ENCODE assay signal across 25 cellular contexts in the genomic region with DNA sequence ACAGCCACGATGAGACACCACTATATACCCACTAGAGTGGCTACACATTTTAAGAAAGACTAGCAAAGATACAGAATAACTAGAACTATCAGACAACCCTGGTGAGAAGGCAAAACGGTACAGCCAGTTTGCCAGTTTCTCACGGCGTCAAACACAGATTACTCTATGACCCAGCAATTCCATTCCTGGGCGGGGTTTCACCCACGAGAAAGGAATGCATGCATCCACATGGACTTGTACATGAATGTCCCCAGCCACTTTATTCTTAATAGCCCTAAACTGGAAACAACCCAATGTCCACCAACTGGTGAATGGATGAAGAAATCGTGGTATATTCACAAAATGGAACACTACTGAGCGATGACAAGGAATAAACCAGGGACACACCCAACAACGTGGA.
A peak's percentile ranks its signal among the peaks of the same experiment; 100 is the strongest.
DNase-seq lines count a peak whose midpoint lies in the region; ATAC-seq, FAIRE-seq and TF ChIP-seq lines count a peak whose summit lies in the region.
"Had no signal": no experiment of that assay in that cellular context is flagged by ENCODE, and none has a peak within 500 bp of the region (broad histone marks: within the 10 kb centered on the region; RNA-seq: fewer than 3 reads in every experiment).

No MANE protein-coding gene starts in this region.

- TF ChIP-seq POLR2A in Peyer's patch (IDR thresholded peaks at IDR 0.05) = no peak

- peak overlapping the region; percentile 30 for H3K27ac Mint-ChIP-seq in nephron progenitor cell
- H3K27ac Mint-ChIP-seq: activated CD8-positive, alpha-beta T cell treated with anti-CD3 and anti-CD28 coated beads, Interleukin-2, amount 10 ng/mL, durations not matched to agents 7 days and 5 days; activated naive CD8-positive, alpha-beta T cell; activated T-cell treated with anti-CD3 and anti-CD28 coated beads, Interleukin-2, amount 50 U/mL, for 72 hours; CD14-positive monocyte; WTC11 had no signal

- no peaks in the 10 kb centered on the region for H3K4me1 Mint-ChIP-seq in nephron progenitor cell
- H3K4me1 Mint-ChIP-seq: CD14-positive monocyte, WTC11 had no signal

- no peak overlapping the region for H3K27ac ChIP-seq in Peyer's patch
- H3K27ac ChIP-seq: A549, cardiac muscle cell, esophagus muscularis mucosa, heart right ventricle had no signal

- H3K36me3 ChIP-seq in bronchial epithelial cell (ENCODE audit: control insufficient read depth, insufficient read depth, low read length) (peaks cover 3% of the 10 kb centered on the region), Peyer's patch (no peaks in the 10 kb centered on the region)

- H3K4me1 ChIP-seq in Peyer's patch = no peaks in the 10 kb centered on the region
- H3K4me1 ChIP-seq: esophagus muscularis mucosa, heart right ventricle had no signal

- H3K27me3 ChIP-seq in bronchial epithelial cell (ENCODE audit: control insufficient read depth, insufficient read depth, low read length) = no peaks in the 10 kb centered on the region
- H3K27me3 ChIP-seq in Peyer's patch = no peaks in the 10 kb centered on the region
- H3K27me3 ChIP-seq: cardiac muscle cell, esophagus muscularis mucosa, heart right ventricle had no signal

- H3K9me3 Mint-ChIP-seq in nephron progenitor cell = peaks cover 8% of the 10 kb centered on the region
- H3K9me3 Mint-ChIP-seq: activated T-cell treated with anti-CD3 and anti-CD28 coated beads, Interleukin-2, amount 50 U/mL, for 72 hours had no signal

- DNase-seq in AG10803 (ENCODE audit: low read depth) (peak; percentile 31), LHCN-M2 (ENCODE audit: low read depth) (peak; percentile 8), bronchial epithelial cell (ENCODE audit: low read depth) (peak; percentile 52), nephron progenitor cell (no peak), Peyer's patch (no peak), SK-N-DZ (ENCODE audit: low spot score) (no peak)
- DNase-seq in stimulated activated CD4-positive, alpha-beta T cell treated with anti-CD3 and anti-CD28 coated beads, Interleukin-15, amount 100 ng/mL, for 24 hours = no peak
- DNase-seq: activated CD8-positive, alpha-beta T cell treated with anti-CD3 and anti-CD28 coated beads, Interleukin-2, amount 10 ng/mL, durations not matched to agents 7 days and 5 days; activated T-cell treated with anti-CD3 and anti-CD28 coated beads, Interleukin-2, amount 50 U/mL, for 72 hours; DMS53; heart right ventricle; IMR-90; midbrain; MV-4-11; NCI-H1930; NCI-H510A; SHP77 treated with DMSO at 0.1 percent for 48 hours had no signal

- H3K4me3 Mint-ChIP-seq in nephron progenitor cell = no peak overlapping the region
- H3K4me3 Mint-ChIP-seq: activated CD8-positive, alpha-beta T cell treated with anti-CD3 and anti-CD28 coated beads, Interleukin-2, amount 10 ng/mL, durations not matched to agents 7 days and 5 days; activated naive CD8-positive, alpha-beta T cell; activated T-cell treated with anti-CD3 and anti-CD28 coated beads, Interleukin-2, amount 50 U/mL, for 72 hours; CD14-positive monocyte; WTC11 had no signal

- TF ChIP-seq CTCF in AG10803 (conservative IDR thresholded peaks at IDR 0.05; ENCODE audit: low read length) = no peak
- TF ChIP-seq CTCF in bronchial epithelial cell (IDR thresholded peaks at IDR 0.05; ENCODE audit: insufficient read depth, low read length, severe bottlenecking) = no peak
- TF ChIP-seq CTCF in nephron progenitor cell (IDR thresholded peaks at IDR 0.05) = no peak
- no peak for TF ChIP-seq CTCF in Peyer's patch (IDR thresholded peaks at IDR 0.05)

- H3K9me3 ChIP-seq in Peyer's patch = no peaks in the 10 kb centered on the region
- H3K9me3 ChIP-seq: A549, esophagus muscularis mucosa, heart right ventricle had no signal

- no peak overlapping the region for H3K4me3 ChIP-seq in AG10803 (ENCODE audit: low read length)
- H3K4me3 ChIP-seq in bronchial epithelial cell (ENCODE audit: low read depth, low read length) = no peak overlapping the region
- H3K4me3 ChIP-seq in Peyer's patch = no peak overlapping the region
- H3K4me3 ChIP-seq: A549, cardiac muscle cell, esophagus muscularis mucosa, heart right ventricle had no signal

- no peak for ATAC-seq in HG02571 (IDR thresholded peaks at IDR 0.05; ENCODE audit: unreplicated experiment)
- ATAC-seq: activated CD8-positive, alpha-beta T cell treated with anti-CD3 and anti-CD28 coated beads, Interleukin-2, amount 10 ng/mL, durations not matched to agents 7 days and 5 days; activated T-cell treated with anti-CD3 and anti-CD28 coated beads, Interleukin-2, amount 50 U/mL, for 72 hours; heart right ventricle; WTC11 had no signal

- peaks cover 77% of the 10 kb centered on the region for H3K36me3 Mint-ChIP-seq in nephron progenitor cell (ENCODE audit: low read depth)
- H3K36me3 Mint-ChIP-seq: activated naive CD8-positive, alpha-beta T cell; CD14-positive monocyte had no signal

- H3K27me3 Mint-ChIP-seq in nephron progenitor cell (ENCODE audit: low read depth, poor library complexity) = peaks cover 3% of the 10 kb centered on the region
- H3K27me3 Mint-ChIP-seq: activated naive CD8-positive, alpha-beta T cell had no signal

- FAIRE-seq in bronchial epithelial cell (lab: Jason Lieb, UNC) = no peak
- FAIRE-seq: H1 had no signal

Comparison
In these comparisons a context has a peak if more than half of its experiments do, and no peak if none do; other contexts are left out.
1. DNase-seq: peak in AG10803 (single experiment), LHCN-M2 (single experiment) and bronchial epithelial cell (single experiment); none in nephron progenitor cell (single experiment), Peyer's patch (0 of 3), SK-N-DZ (single experiment) and stimulated activated CD4-positive, alpha-beta T cell treated with anti-CD3 and anti-CD28 coated beads, Interleukin-15, amount 100 ng/mL, for 24 hours (single experiment).